Comparison of ENCODE assay signal across 10 cellular contexts in genomic region chr5:55603947-55604346, GRCh38.
DNase-seq lines count a peak whose midpoint lies in the region; ATAC-seq, FAIRE-seq and TF ChIP-seq lines count a peak whose summit lies in the region.
"Had no signal": no experiment of that assay in that cellular context is flagged by ENCODE, and none has a peak within 500 bp of the region (broad histone marks: within the 10 kb centered on the region; RNA-seq: fewer than 3 reads in every experiment).

No MANE protein-coding gene starts in this region.

- intact Hi-C loops in A673 (cut with micrococcal nuclease; ENCODE audit: unreplicated experiment): no loop called here
- intact Hi-C loops in activated CD8-positive, alpha-beta T cell treated with anti-CD3 and anti-CD28 coated beads for 36 hours (cut with micrococcal nuclease): no loop called here

- H3K4me3 ChIP-seq in A673 (ENCODE audit: low read depth, low read length, poor library complexity, severe bottlenecking): no peak overlapping the region
- no peak overlapping the region for H3K4me3 ChIP-seq in hepatocyte

- DNase-seq in A673 (ENCODE audit: low spot score) (peak; percentile 54), NAMALWA (ENCODE audit: low spot score) (peak; percentile 13), chondrocyte (ENCODE audit: low spot score) (no peak), neural crest cell (ENCODE audit: low read depth, low spot score) (no peak), NCI-H2107 (lab: John Stamatoyannopoulos, UW) (no peak), D721Med (ENCODE audit: insufficient read length, low spot score) (no peak), hepatocyte (ENCODE audit: low spot score) (no peak)
- no peak for DNase-seq in activated CD8-positive, alpha-beta T cell treated with anti-CD3 and anti-CD28 coated beads for 36 hours
- DNase-seq: activated T-cell treated with anti-CD3 and anti-CD28 coated beads, Interleukin-2, amount 50 U/mL, for 72 hours had no signal

- H3K27me3 Mint-ChIP-seq in chondrocyte (ENCODE audit: low read depth) (no peaks in the 10 kb centered on the region), neural crest cell (ENCODE audit: low read depth) (no peaks in the 10 kb centered on the region)
- H3K27me3 Mint-ChIP-seq in activated CD8-positive, alpha-beta T cell treated with anti-CD3 and anti-CD28 coated beads for 36 hours: no peaks in the 10 kb centered on the region

- POLR2A ChIA-PET in A673 (lab: Charles Lee; ENCODE audit: low non-redundant PET): no interaction called here
- POLR2A ChIA-PET in activated CD8-positive, alpha-beta T cell treated with anti-CD3 and anti-CD28 coated beads for 36 hours (lab: Charles Lee): interaction anchor here (1.5 kb wide), 1 partner anchor 33 kb away, joined by 5 read pairs; no protein-coding TSS in a partner anchor

- H3K9me2 ChIP-seq in hepatocyte (replicated peaks; ENCODE audit: insufficient read depth): no peaks in the 10 kb centered on the region

- BruUV-seq in A673 (replicated peaks; lab: Mats Ljungman, UMichigan): no TSS peak

- H3K27me3 ChIP-seq in A673 (replicated peaks; ENCODE audit: insufficient read depth, low read depth, low read length, poor library complexity): no peaks in the 10 kb centered on the region
- no peaks in the 10 kb centered on the region for H3K27me3 ChIP-seq in hepatocyte

- peak overlapping the region; percentile 78 for H3K27ac Mint-ChIP-seq in chondrocyte (ENCODE audit: unreplicated experiment)
- H3K27ac Mint-ChIP-seq in neural crest cell (ENCODE audit: unreplicated experiment): peak overlapping the region; percentile 82
- H3K27ac Mint-ChIP-seq in activated CD8-positive, alpha-beta T cell treated with anti-CD3 and anti-CD28 coated beads for 36 hours: no peak overlapping the region
- H3K27ac Mint-ChIP-seq: activated T-cell treated with anti-CD3 and anti-CD28 coated beads, Interleukin-2, amount 50 U/mL, for 72 hours had no signal

- H3K4me3 Mint-ChIP-seq in chondrocyte (ENCODE audit: unreplicated experiment) (no peak overlapping the region), neural crest cell (no peak overlapping the region)
- no peak overlapping the region for H3K4me3 Mint-ChIP-seq in activated CD8-positive, alpha-beta T cell treated with anti-CD3 and anti-CD28 coated beads for 36 hours
- H3K4me3 Mint-ChIP-seq: activated T-cell treated with anti-CD3 and anti-CD28 coated beads, Interleukin-2, amount 50 U/mL, for 72 hours; CD14-positive monocyte had no signal

- no peak overlapping the region for H3K4me2 ChIP-seq in hepatocyte

- 79% methylated on average over 5 of the region's 5 CpGs for WGBS in hepatocyte (ENCODE audit: low lambda C conversion rate, missing lambda C conversion rate)

- H3K27ac ChIP-seq in A673 (ENCODE audit: low read depth, low read length, poor library complexity, severe bottlenecking) (peak overlapping the region; percentile 60), hepatocyte (no peak overlapping the region)

- H3K4me1 Mint-ChIP-seq in chondrocyte (ENCODE audit: low read depth): peaks cover 66% of the 10 kb centered on the region
- H3K4me1 Mint-ChIP-seq in neural crest cell: peaks cover 57% of the 10 kb centered on the region
- peaks cover 30% of the 10 kb centered on the region for H3K4me1 Mint-ChIP-seq in activated CD8-positive, alpha-beta T cell treated with anti-CD3 and anti-CD28 coated beads for 36 hours (ENCODE audit: low read depth)

- H3K4me1 ChIP-seq in A673 (ENCODE audit: insufficient read depth, low read length, poor library complexity, severe bottlenecking): peaks cover 45% of the 10 kb centered on the region
- peaks cover 37% of the 10 kb centered on the region for H3K4me1 ChIP-seq in hepatocyte (ENCODE audit: insufficient read depth)

- H3K9me3 ChIP-seq in A673 (ENCODE audit: low read depth, low read length, poor library complexity, severe bottlenecking) (no peaks in the 10 kb centered on the region), hepatocyte (ENCODE audit: low read depth) (no peaks in the 10 kb centered on the region)

- no peaks in the 10 kb centered on the region for H3K79me2 ChIP-seq in hepatocyte

- CTCF ChIA-PET in A673 (lab: Charles Lee): no interaction called here
- CTCF ChIA-PET in activated CD8-positive, alpha-beta T cell treated with anti-CD3 and anti-CD28 coated beads for 36 hours (lab: Charles Lee): no interaction called here

- no peak for TF ChIP-seq CTCF in A673 (conservative IDR thresholded peaks at IDR 0.05; ENCODE audit: low read depth, low read length)
- no peak for TF ChIP-seq CTCF in chondrocyte (IDR thresholded peaks at IDR 0.05)
- TF ChIP-seq CTCF in neural crest cell (conservative IDR thresholded peaks at IDR 0.05): no peak
- no peak for TF ChIP-seq CTCF in D721Med (IDR thresholded peaks at IDR 0.05; ENCODE audit: insufficient read depth, missing control alignments)
- no peak for TF ChIP-seq CTCF in activated CD8-positive, alpha-beta T cell treated with anti-CD3 and anti-CD28 coated beads for 36 hours (IDR thresholded peaks at IDR 0.05)
- no peak for TF ChIP-seq CTCF in hepatocyte (IDR thresholded peaks at IDR 0.05; ENCODE audit: poor library complexity)

- no peak for FAIRE-seq in D721Med (lab: Jason Lieb, UNC)

- H3K9me3 Mint-ChIP-seq in chondrocyte (ENCODE audit: low read depth): no peaks in the 10 kb centered on the region
- H3K9me3 Mint-ChIP-seq in neural crest cell: no peaks in the 10 kb centered on the region
- H3K9me3 Mint-ChIP-seq in activated CD8-positive, alpha-beta T cell treated with anti-CD3 and anti-CD28 coated beads for 36 hours: no peaks in the 10 kb centered on the region
- H3K9me3 Mint-ChIP-seq: activated T-cell treated with anti-CD3 and anti-CD28 coated beads, Interleukin-2, amount 50 U/mL, for 72 hours; CD14-positive monocyte had no signal

- no peak for ATAC-seq in activated CD8-positive, alpha-beta T cell treated with anti-CD3 and anti-CD28 coated beads for 36 hours
- ATAC-seq: activated T-cell treated with anti-CD3 and anti-CD28 coated beads, Interleukin-2, amount 50 U/mL, for 72 hours had no signal

- no peak overlapping the region for H2AFZ ChIP-seq in hepatocyte

- H3K36me3 ChIP-seq in A673 (ENCODE audit: insufficient read depth, low read length, poor library complexity, severe bottlenecking) (no peaks in the 10 kb centered on the region), hepatocyte (replicated peaks; ENCODE audit: insufficient read depth, low read depth) (no peaks in the 10 kb centered on the region)

- no peaks in the 10 kb centered on the region for H4K20me1 ChIP-seq in hepatocyte (ENCODE audit: insufficient read depth, poor library complexity, severe bottlenecking)

- no peaks in the 10 kb centered on the region for H3K36me3 Mint-ChIP-seq in chondrocyte (ENCODE audit: low read depth)
- H3K36me3 Mint-ChIP-seq in neural crest cell (ENCODE audit: low read depth): no peaks in the 10 kb centered on the region
- no peaks in the 10 kb centered on the region for H3K36me3 Mint-ChIP-seq in activated CD8-positive, alpha-beta T cell treated with anti-CD3 and anti-CD28 coated beads for 36 hours (ENCODE audit: low read depth)
- H3K36me3 Mint-ChIP-seq: CD14-positive monocyte had no signal

Comparison
In these comparisons a context has a peak if more than half of its experiments do, and no peak if none do; other contexts are left out.
1. DNase-seq: peak in A673 (single experiment) and NAMALWA (single experiment); none in chondrocyte (single experiment), neural crest cell (single experiment), NCI-H2107 (single experiment), D721Med (single experiment), activated CD8-positive, alpha-beta T cell treated with anti-CD3 and anti-CD28 coated beads for 36 hours (single experiment) and hepatocyte (single experiment).